ENCODE assay signal across 8 cellular contexts in the genomic region with DNA sequence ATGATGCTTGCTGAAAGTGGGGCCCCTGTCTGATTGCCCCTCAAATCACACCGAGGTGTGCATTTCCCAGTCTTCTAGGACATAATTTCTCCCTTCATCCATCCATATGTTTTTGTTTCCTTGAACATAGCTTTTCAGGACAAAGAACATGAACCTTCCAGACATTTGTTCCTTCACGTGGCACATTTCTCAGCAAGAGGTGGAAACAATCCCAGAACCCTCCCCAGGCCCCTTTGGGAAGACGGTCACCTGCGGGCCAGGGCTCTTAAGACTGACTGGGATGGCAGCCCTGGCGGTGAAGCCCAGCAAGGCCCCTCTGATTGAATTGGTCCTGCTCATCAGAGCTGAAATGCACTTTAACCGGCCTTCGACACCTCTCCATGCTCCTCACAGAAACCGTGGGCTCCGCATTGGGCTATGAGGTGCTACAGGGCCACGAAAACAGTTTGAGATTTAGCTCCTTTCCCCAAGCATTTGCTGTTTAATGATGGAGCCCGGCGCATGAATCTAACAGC.
"Had no signal": no experiment of that assay in that cellular context is flagged by ENCODE, and none has a peak within 500 bp of the region (broad histone marks: within the 10 kb centered on the region; RNA-seq: fewer than 3 reads in every experiment).

No MANE protein-coding gene starts in this region.

- ATAC-seq: HCT116, HepG2 had no signal

- H3K27ac Mint-ChIP-seq: HFFc6, IgD-negative memory B cell had no signal

- DNase-seq: GM23248, GOT3, H7, HFFc6, KBM-7 had no signal

- H3K36me3 Mint-ChIP-seq: IgD-negative memory B cell had no signal

- H3K4me1 Mint-ChIP-seq: IgD-negative memory B cell had no signal

- H3K4me3 Mint-ChIP-seq: HFFc6, IgD-negative memory B cell had no signal

- H3K27me3 Mint-ChIP-seq: IgD-negative memory B cell had no signal
